ENCODE assay signal across 19 cellular contexts in the genomic region with DNA sequence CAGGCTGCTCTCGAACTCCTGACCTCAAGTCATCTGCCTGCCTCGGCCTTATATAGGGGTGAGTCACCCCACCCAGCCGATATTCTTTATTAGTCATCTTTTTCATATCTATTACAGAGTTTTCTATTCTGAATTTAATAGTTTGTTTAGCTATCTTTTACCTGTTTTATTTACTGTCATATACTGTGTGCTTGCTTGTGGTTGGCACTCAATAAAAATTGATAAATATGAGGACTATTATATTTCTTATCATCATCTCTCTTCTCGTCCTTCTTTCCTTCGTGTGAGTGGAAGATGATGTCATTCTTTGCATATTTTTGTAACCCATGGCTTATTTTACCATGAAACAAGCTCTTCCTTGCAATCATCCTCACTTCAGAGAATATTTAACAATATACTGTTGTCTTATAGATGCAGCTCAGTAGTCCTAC.
DNase-seq lines count a peak whose midpoint lies in the region; ATAC-seq and TF ChIP-seq lines count a peak whose summit lies in the region.
"Had no signal": no experiment of that assay in that cellular context is flagged by ENCODE, and none has a peak within 500 bp of the region (broad histone marks: within the 10 kb centered on the region; RNA-seq: fewer than 3 reads in every experiment).

No MANE protein-coding gene starts in this region.

- no peaks in the 10 kb centered on the region for H3K27me3 ChIP-seq in SJCRH30
- H3K27me3 ChIP-seq in osteoblast (ENCODE audit: insufficient read depth, low read length): no peaks in the 10 kb centered on the region
- H3K27me3 ChIP-seq in vagina: no peaks in the 10 kb centered on the region
- H3K27me3 ChIP-seq: suprapubic skin had no signal

- no peaks in the 10 kb centered on the region for H3K9me3 Mint-ChIP-seq in HFFc6
- H3K9me3 Mint-ChIP-seq in T-cell: peaks cover 0 to 10% (median 2%) of the 10 kb centered on the region in 3 donors
- H3K9me3 Mint-ChIP-seq: activated naive CD8-positive, alpha-beta T cell treated with anti-CD3 and anti-CD28 coated beads for 36 hours had no signal

- TF ChIP-seq POLR2A in vagina (IDR thresholded peaks at IDR 0.05): no peak

- CTCF ChIA-PET in T-cell (lab: Charles Lee): no interaction called here

- DNase-seq in HFFc6: no peak
- peak; percentile 26 to 27 for DNase-seq in SJCRH30
- DNase-seq in choroid plexus epithelial cell (ENCODE audit: low read depth): peak; percentile 56
- DNase-seq in osteoblast (ENCODE audit: insufficient read length, low spot score, missing footprints): no peak
- no peak for DNase-seq in T-cell
- no peak for DNase-seq in posterior cingulate gyrus
- DNase-seq in vagina (ENCODE audit: extremely low spot score in 2 of 2): no peak
- DNase-seq: activated CD4-positive, CD25-positive, alpha-beta regulatory T cell; activated CD8-positive, alpha-beta memory T cell treated with anti-CD3 and anti-CD28 coated beads for 24 hours; activated naive CD8-positive, alpha-beta T cell treated with anti-CD3 and anti-CD28 coated beads for 36 hours; cerebellar nuclear complex; left ventricle myocardium inferior; NCI-H1105; NCI-H2171; NCI-H82; stimulated activated CD4-positive, alpha-beta T cell treated with anti-CD3 and anti-CD28 coated beads, Interleukin-4, amount 100 ng/mL, for 1 hour; T-helper 17 cell had no signal

- H3K4me3 ChIP-seq in SJCRH30 (no peak overlapping the region), choroid plexus epithelial cell (ENCODE audit: low read depth, low read length) (no peak overlapping the region), osteoblast (ENCODE audit: insufficient read depth, low read length) (no peak overlapping the region), vagina (no peak overlapping the region)
- H3K4me3 ChIP-seq: left ventricle myocardium inferior, suprapubic skin had no signal

- POLR2A ChIA-PET in T-cell (lab: Charles Lee): no interaction called here

- peaks cover 35% of the 10 kb centered on the region for H3K4me1 ChIP-seq in SJCRH30
- H3K4me1 ChIP-seq in osteoblast (ENCODE audit: insufficient read depth, low read length): peaks cover 30% of the 10 kb centered on the region
- peaks cover 27% of the 10 kb centered on the region for H3K4me1 ChIP-seq in vagina

- H3K27ac ChIP-seq in SJCRH30: peak overlapping the region; percentile 8
- H3K27ac ChIP-seq in osteoblast (ENCODE audit: low read depth, low read length): peak overlapping the region; percentile 29
- H3K27ac ChIP-seq in vagina: no peak overlapping the region
- H3K27ac ChIP-seq: suprapubic skin had no signal

- intact Hi-C loops in posterior cingulate gyrus (cut with DNase I): loop anchor here (10.0 kb wide), 1 partner anchor 366 kb away; no protein-coding TSS in a partner anchor
- intact Hi-C loops in vagina (cut with DNase I): loop anchor here (10.0 kb wide), 1 partner anchor 596 kb away; no protein-coding TSS in a partner anchor

- H3K27me3 Mint-ChIP-seq in HFFc6 (ENCODE audit: insufficient read depth): no peaks in the 10 kb centered on the region
- peaks cover 0 to 3% of the 10 kb centered on the region in 2 donors for H3K27me3 Mint-ChIP-seq in T-cell
- H3K27me3 Mint-ChIP-seq: activated naive CD8-positive, alpha-beta T cell treated with anti-CD3 and anti-CD28 coated beads for 36 hours had no signal

- H2AFZ ChIP-seq in osteoblast (ENCODE audit: low read length): no peak overlapping the region

- H3K4me3 Mint-ChIP-seq in HFFc6: peak overlapping the region; percentile 50
- H3K4me3 Mint-ChIP-seq in T-cell: no peak overlapping the region
- H3K4me3 Mint-ChIP-seq: activated naive CD8-positive, alpha-beta T cell treated with anti-CD3 and anti-CD28 coated beads for 36 hours; T-helper 17 cell had no signal

- ATAC-seq in T-cell (replicated peaks in 1 of 4) (no peak), GM18520 (IDR thresholded peaks at IDR 0.05; ENCODE audit: unreplicated experiment) (no peak)
- ATAC-seq: T-helper 17 cell had no signal

- H3K9me3 ChIP-seq in SJCRH30 (replicated peaks): no peaks in the 10 kb centered on the region
- no peaks in the 10 kb centered on the region for H3K9me3 ChIP-seq in osteoblast (ENCODE audit: low read depth, low read length)
- H3K9me3 ChIP-seq in vagina: no peaks in the 10 kb centered on the region
- H3K9me3 ChIP-seq: left ventricle myocardium inferior, suprapubic skin had no signal

- H3K36me3 ChIP-seq in SJCRH30: no peaks in the 10 kb centered on the region
- H3K36me3 ChIP-seq in osteoblast (ENCODE audit: insufficient read depth, low read length): no peaks in the 10 kb centered on the region
- H3K36me3 ChIP-seq in vagina: no peaks in the 10 kb centered on the region
- H3K36me3 ChIP-seq: left ventricle myocardium inferior, suprapubic skin had no signal

- H3K27ac Mint-ChIP-seq in HFFc6 (peak overlapping the region; percentile 34), T-cell (no peak overlapping the region)
- H3K27ac Mint-ChIP-seq: activated naive CD8-positive, alpha-beta T cell treated with anti-CD3 and anti-CD28 coated beads for 36 hours; T-helper 17 cell had no signal

- no peaks in the 10 kb centered on the region for H3K79me2 ChIP-seq in osteoblast (ENCODE audit: insufficient read depth, low read length)

- H3K4me1 Mint-ChIP-seq in HFFc6 (ENCODE audit: low read depth): peaks cover 59% of the 10 kb centered on the region
- H3K4me1 Mint-ChIP-seq in T-cell: no peaks in the 10 kb centered on the region
- H3K4me1 Mint-ChIP-seq: activated naive CD8-positive, alpha-beta T cell treated with anti-CD3 and anti-CD28 coated beads for 36 hours; T-helper 17 cell had no signal

- H4K20me1 ChIP-seq in osteoblast (ENCODE audit: insufficient read depth, low read length): no peaks in the 10 kb centered on the region

- peaks cover 9% of the 10 kb centered on the region; the same call in 1 of the 2 replicates for H3K36me3 Mint-ChIP-seq in HFFc6 (ENCODE audit: low read depth)
- H3K36me3 Mint-ChIP-seq in T-cell: no peaks in the 10 kb centered on the region
- H3K36me3 Mint-ChIP-seq: activated naive CD8-positive, alpha-beta T cell treated with anti-CD3 and anti-CD28 coated beads for 36 hours had no signal

- TF ChIP-seq CTCF in HFFc6 (IDR thresholded peaks at IDR 0.05): no peak
- no peak for TF ChIP-seq CTCF in choroid plexus epithelial cell (conservative IDR thresholded peaks at IDR 0.05; ENCODE audit: low read depth, low read length)
- no peak for TF ChIP-seq CTCF in osteoblast (IDR thresholded peaks at IDR 0.05; ENCODE audit: extremely low read depth, low read depth, low read length)
- no peak for TF ChIP-seq CTCF in vagina (IDR thresholded peaks at IDR 0.05)

- H3K4me2 ChIP-seq in osteoblast (ENCODE audit: insufficient read depth, low read length): peak overlapping the region; percentile 8

Comparison
In these comparisons a context has a peak if more than half of its experiments do, and no peak if none do; other contexts are left out.
1. DNase-seq: peak in SJCRH30 (2 of 2) and choroid plexus epithelial cell (single experiment); none in HFFc6 (single experiment), osteoblast (single experiment), T-cell (0 of 34), posterior cingulate gyrus (0 of 10) and vagina (0 of 2).